In genomic region chr13:44918323-44919102, GRCh38 we compare ENCODE assay signal across 9 cellular contexts.
A peak's percentile ranks its signal among the peaks of the same experiment; 100 is the strongest.
DNase-seq lines count a peak whose midpoint lies in the region; ATAC-seq and TF ChIP-seq lines count a peak whose summit lies in the region.
"Had no signal": no experiment of that assay in that cellular context is flagged by ENCODE, and none has a peak within 500 bp of the region (broad histone marks: within the 10 kb centered on the region; RNA-seq: fewer than 3 reads in every experiment).

No MANE protein-coding gene starts in this region.

- H3K9me3 ChIP-seq in mesodermal cell (ENCODE audit: control insufficient read depth, low read length), result no peaks in the 10 kb centered on the region

- POLR2A ChIA-PET in BJ (lab: Charles Lee), result interaction anchor here (0.6 kb wide), 1 partner anchor 81 kb away, joined by 4 read pairs; no protein-coding TSS in a partner anchor

- no peak overlapping the region for H3K27ac Mint-ChIP-seq in endothelial cell (ENCODE audit: unreplicated experiment)
- H3K27ac Mint-ChIP-seq: dendritic cell treated with granulocyte-macrophage colony-stimulating factor and Interleukin-4, amounts not matched to agents 40 ng/mL and 50 ng/mL, for 4 days had no signal

- ATAC-seq in GM19025 (IDR thresholded peaks at IDR 0.05; ENCODE audit: low read depth, unreplicated experiment) (peak; percentile 74), HG03280 (IDR thresholded peaks at IDR 0.05; ENCODE audit: unreplicated experiment) (peak; percentile 82)

- no peaks in the 10 kb centered on the region for H3K27me3 ChIP-seq in BJ (ENCODE audit: control insufficient read depth, insufficient read depth, low read length)

- peaks cover 15% of the 10 kb centered on the region for H3K4me1 ChIP-seq in mesodermal cell (ENCODE audit: control insufficient read depth, insufficient read depth, low read length, poor library complexity, severe bottlenecking)

- no peak overlapping the region for H3K4me3 Mint-ChIP-seq in endothelial cell (ENCODE audit: unreplicated experiment)
- H3K4me3 Mint-ChIP-seq: dendritic cell treated with granulocyte-macrophage colony-stimulating factor and Interleukin-4, amounts not matched to agents 40 ng/mL and 50 ng/mL, for 4 days had no signal

- H3K9me3 Mint-ChIP-seq in endothelial cell (ENCODE audit: unreplicated experiment), result no peaks in the 10 kb centered on the region
- H3K9me3 Mint-ChIP-seq: dendritic cell treated with granulocyte-macrophage colony-stimulating factor and Interleukin-4, amounts not matched to agents 40 ng/mL and 50 ng/mL, for 4 days had no signal

- peak; percentile 89 for DNase-seq in BJ (ENCODE audit: low read depth)
- DNase-seq in NK-92 (lab: John Stamatoyannopoulos, UW; ENCODE audit: unreplicated experiment), result peak; percentile 22
- DNase-seq in activated CD8-positive, alpha-beta memory T cell treated with anti-CD3 and anti-CD28 coated beads for 24 hours, result peak; percentile 92
- DNase-seq in endothelial cell (ENCODE audit: low spot score), result peak; percentile 91
- peak; percentile 56 to 64 for DNase-seq in stimulated activated CD8-positive, alpha-beta memory T cell treated with anti-CD3 and anti-CD28 coated beads, Interleukin-15, amount 100 ng/mL, for 4 hours (ENCODE audit: low read depth in 2 of 2)

- WGBS in mesodermal cell (ENCODE audit: insufficient coverage in 2 of 2), 2 experiments, result 7 to 14% methylated on average over 22 to 23 of the region's 26 CpGs

- CTCF ChIA-PET in BJ (lab: Yijun Ruan, JAX), result interaction anchor here (0.7 to 2.3 kb wide), 8 partner anchors 14 to 430 kb away, joined by 3 to 9 read pairs (median 3); no protein-coding TSS in a partner anchor

- peak overlapping the region; percentile 39 for H3K4me3 ChIP-seq in BJ (ENCODE audit: low read depth, low read length)
- H3K4me3 ChIP-seq in mesodermal cell (ENCODE audit: extremely low read depth, insufficient read depth, low read length, poor library complexity, severe bottlenecking), result peak overlapping the region; percentile 56

- H3K36me3 ChIP-seq in BJ (ENCODE audit: control insufficient read depth, insufficient read depth, low read length), result no peaks in the 10 kb centered on the region
- H3K36me3 ChIP-seq in mesodermal cell (ENCODE audit: control insufficient read depth, insufficient read depth, low read length), result no peaks in the 10 kb centered on the region

- no peaks in the 10 kb centered on the region for H3K36me3 Mint-ChIP-seq in endothelial cell (ENCODE audit: low read depth, unreplicated experiment)

- TF ChIP-seq CTCF in BJ (IDR thresholded peaks at IDR 0.05; ENCODE audit: insufficient read depth, low read depth, low read length) (peak; percentile 86), endothelial cell (IDR thresholded peaks at IDR 0.05; ENCODE audit: unreplicated experiment) (peak; percentile 75)

- H3K27ac ChIP-seq in mesodermal cell (ENCODE audit: low read depth, low read length, severe bottlenecking), result peak overlapping the region; percentile 99

- peaks cover 12% of the 10 kb centered on the region for H3K4me1 Mint-ChIP-seq in endothelial cell (ENCODE audit: unreplicated experiment)

- H3K27me3 Mint-ChIP-seq in endothelial cell (ENCODE audit: unreplicated experiment), result no peaks in the 10 kb centered on the region
- H3K27me3 Mint-ChIP-seq: dendritic cell treated with granulocyte-macrophage colony-stimulating factor and Interleukin-4, amounts not matched to agents 40 ng/mL and 50 ng/mL, for 4 days had no signal

Comparison
In these comparisons a context has a peak if more than half of its experiments do, and no peak if none do; other contexts are left out.
1. Peak in every context shown above with its lines: DNase-seq, ATAC-seq, H3K4me3 ChIP-seq and H3K27ac ChIP-seq.
2. DNase-seq: peak in every context shown above with its lines; median percentile 92 in activated CD8-positive, alpha-beta memory T cell treated with anti-CD3 and anti-CD28 coated beads for 24 hours; 91 in endothelial cell; 89 in BJ; 60 in stimulated activated CD8-positive, alpha-beta memory T cell treated with anti-CD3 and anti-CD28 coated beads, Interleukin-15, amount 100 ng/mL, for 4 hours; 22 in NK-92.